Comparison of ENCODE assay signal across 8 cellular contexts in the genomic region with DNA sequence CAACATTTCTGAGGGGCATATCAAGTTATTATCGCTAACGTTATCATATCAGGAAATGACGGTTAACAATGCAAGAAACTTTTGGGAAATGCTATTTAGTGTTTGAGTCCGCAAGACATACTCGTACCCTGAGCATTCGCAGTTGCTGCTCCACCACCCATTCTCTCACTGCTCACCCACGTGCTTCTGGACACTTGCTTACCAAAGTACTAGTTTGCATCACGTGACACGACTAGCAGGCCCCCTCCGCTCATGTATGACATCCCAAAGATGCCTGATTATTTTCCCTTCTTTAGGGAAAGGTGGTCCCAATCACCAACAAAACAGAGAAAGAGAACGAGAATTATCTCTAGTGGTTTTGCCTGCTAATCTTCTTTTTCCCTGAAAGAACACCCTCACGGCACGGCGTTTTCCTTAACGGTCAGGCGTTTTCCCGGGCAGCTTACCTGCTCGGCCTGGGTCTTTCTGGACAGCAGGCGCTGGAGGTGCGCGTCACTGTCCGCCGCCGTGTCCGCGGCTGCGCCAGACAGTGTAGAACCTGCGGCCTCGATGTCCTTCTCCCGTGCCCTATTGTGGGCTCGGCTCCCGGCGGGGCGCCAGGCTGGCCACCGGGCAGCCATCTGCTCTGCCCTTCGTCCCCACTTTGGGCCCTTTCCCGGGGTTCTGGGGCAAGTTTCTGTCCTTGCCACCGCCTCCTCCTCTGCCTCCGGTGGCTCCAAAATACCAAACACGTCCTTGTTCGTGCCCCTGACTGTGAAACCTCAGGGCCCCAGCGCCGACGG. TPM values are rescaled to one million over a fixed set of nuclear protein-coding genes. Genes with fewer than 3 reads are reported as not detected.
DNase-seq lines count a peak whose midpoint lies in the region; ATAC-seq, FAIRE-seq and TF ChIP-seq lines count a peak whose summit lies in the region.

A gene (plus strand): TSS at position 492 of the 782 bp plus-strand sequence. CDS start 58 bp downstream, at position 550.

- H3K27ac ChIP-seq in pancreas (peak within 1 kb of the TSS; percentile 81 to 98 (median 94)), tibial artery (peak within 1 kb of the TSS; percentile 86 to 95)

- H3K4me1 ChIP-seq in adipocyte (ENCODE audit: control insufficient read depth, insufficient read depth, low read length) (peaks cover 23% of the 10 kb centered on the region), pancreas (peaks cover 7 to 12% (median 12%) of the 10 kb centered on the region in 3 donors), tibial artery (peaks cover 0 to 33% (median 24%) of the 10 kb centered on the region in 4 donors)

- TF ChIP-seq CTCF in GM12864 (IDR thresholded peaks at IDR 0.05; ENCODE audit: low read depth, low read length, missing control alignments), result no peak
- TF ChIP-seq CTCF in pancreas (IDR thresholded peaks at IDR 0.05), result no peak
- TF ChIP-seq CTCF in tibial artery (IDR thresholded peaks at IDR 0.05), result peak in 1 of 2 experiments; percentile 26

- no peaks in the 10 kb centered on the region for H3K9me3 ChIP-seq in adipocyte (ENCODE audit: control insufficient read depth, low read length)
- no peaks in the 10 kb centered on the region for H3K9me3 ChIP-seq in pancreas
- no peaks in the 10 kb centered on the region for H3K9me3 ChIP-seq in tibial artery

- DNase-seq in GM12864 (ENCODE audit: low read depth), result peak; percentile 94
- DNase-seq in NCI-H1417 (lab: John Stamatoyannopoulos, UW), result peak; percentile 88 to 96 (median 92)
- peak; percentile 78 for DNase-seq in T follicular helper cell (ENCODE audit: low read depth)
- peak; percentile 98 for DNase-seq in adipocyte (ENCODE audit: low read depth)
- DNase-seq in Right ventricle myocardium superior, result peak; percentile 95
- DNase-seq in pancreas, result peak; percentile 80 to 96 (median 90)
- DNase-seq in tibial artery, result peak; percentile 95 to 96

- peaks cover 9% of the 10 kb centered on the region for H3K36me3 ChIP-seq in adipocyte (ENCODE audit: control insufficient read depth, insufficient read depth, low read length, severe bottlenecking)
- no peaks in the 10 kb centered on the region for H3K36me3 ChIP-seq in pancreas
- H3K36me3 ChIP-seq in tibial artery, result peaks cover 0 to 13% (median 10%) of the 10 kb centered on the region in 3 donors

- WGBS in pancreas, 2 donors, result 0% methylated on average over 43 to 44 of the region's 44 CpGs

- peak within 1 kb of the TSS; percentile 96 for H3K9ac ChIP-seq in adipocyte (ENCODE audit: low read length)

- H3K4me3 ChIP-seq in GM12864 (ENCODE audit: low read depth, low read length) (peak within 1 kb of the TSS; percentile 100), adipocyte (ENCODE audit: low read length) (peak within 1 kb of the TSS; percentile 100), pancreas (peak within 1 kb of the TSS; percentile 74 to 98 (median 86)), tibial artery (peak within 1 kb of the TSS; percentile 92 to 97)

- ATAC-seq in HG02678 (IDR thresholded peaks at IDR 0.05; ENCODE audit: unreplicated experiment) (peak; percentile 86), Right ventricle myocardium superior (ENCODE audit: poor library complexity) (peak; percentile 98), pancreas (peak; percentile 96 to 98 (median 97))

- H3K27me3 ChIP-seq in adipocyte (replicated peaks; ENCODE audit: control insufficient read depth, insufficient read depth, low read length) (no peaks in the 10 kb centered on the region), pancreas (no peaks in the 10 kb centered on the region), tibial artery (no peaks in the 10 kb centered on the region)

- peak; percentile 67 for FAIRE-seq in pancreas (lab: Jason Lieb, UNC)

- intact Hi-C loops in Right ventricle myocardium superior (cut with DNase I), result no loop called here
- intact Hi-C loops in pancreas (cut with DNase I), result no loop called here
- intact Hi-C loops in tibial artery (cut with DNase I; ENCODE audit: low total_unique reads), result loop anchor here (5.0 kb wide), 1 partner anchor 222 kb away; no protein-coding TSS in a partner anchor

RNA-seq across cellular contexts. Expression of the gene that starts here (rescaled TPM):
- total RNA-seq in Right ventricle myocardium superior (36.4 TPM), pancreas (10 to 100 TPM in 5 of 6 donors, 1 to 10 TPM in 1; 8.6 to 18.0 (median 12.5) TPM)
- 10 to 100 TPM; 52.0 to 78.1 TPM for polyA plus RNA-seq in pancreas

Comparison
In these comparisons a context has a peak if more than half of its experiments do, and no peak if none do; other contexts are left out.
1. Peak in every context shown above with its lines: DNase-seq, ATAC-seq, H3K4me3 ChIP-seq and H3K27ac ChIP-seq.